ENCODE assay signal across 8 cellular contexts in the genomic region with DNA sequence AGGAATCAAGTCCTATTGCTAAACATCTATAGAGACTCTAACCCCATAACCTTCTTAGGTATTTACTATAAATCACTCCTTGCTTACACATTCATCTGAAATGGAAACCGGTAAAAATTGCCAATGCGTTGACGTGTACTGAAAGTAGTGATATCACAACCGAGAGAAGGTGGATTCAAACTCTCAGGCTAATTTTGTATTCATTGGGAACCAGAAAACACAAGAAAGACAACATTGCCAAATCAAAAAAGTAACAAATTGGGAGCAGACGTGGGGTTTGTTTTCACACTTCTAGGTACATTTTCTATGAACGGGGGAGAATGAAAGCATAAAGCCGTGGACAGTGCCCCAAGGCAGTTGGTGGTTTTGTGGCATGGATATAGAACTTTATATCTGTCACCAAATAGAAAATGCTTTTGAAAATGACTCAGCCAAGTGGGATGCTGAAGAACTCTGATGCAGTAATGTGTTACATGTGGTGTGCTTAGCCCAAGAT.
DNase-seq lines count a peak whose midpoint lies in the region; ATAC-seq and TF ChIP-seq lines count a peak whose summit lies in the region.

No MANE protein-coding gene starts in this region.

- H3K36me3 ChIP-seq in ACC112 (ENCODE audit: insufficient read depth, low read length), result no peaks in the 10 kb centered on the region

- H3K36me3 Mint-ChIP-seq in mesothelial cell of epicardium, result peaks cover 7% of the 10 kb centered on the region

- peaks cover 18% of the 10 kb centered on the region for H3K4me1 ChIP-seq in ACC112 (ENCODE audit: control insufficient read depth, insufficient read depth, low read length, unreplicated experiment)

- H3K4me1 Mint-ChIP-seq in mesothelial cell of epicardium, result peaks cover 3% of the 10 kb centered on the region

- DNase-seq in LHCN-M2 (ENCODE audit: low read depth) (peak; percentile 71), fibroblast of mammary gland (ENCODE audit: low read depth) (peak; percentile 88), NCI-H2107 treated with DMSO at 0.1 percent for 48 hours (lab: John Stamatoyannopoulos, UW; ENCODE audit: unreplicated experiment) (no peak), NCI-H774 (lab: John Stamatoyannopoulos, UW) (no peak), mesothelial cell of epicardium (ENCODE audit: low spot score in 2 of 2, unreplicated experiment in 2 of 2) (no peak)

- no peak overlapping the region for H3K4me3 Mint-ChIP-seq in mesothelial cell of epicardium

- H3K27me3 ChIP-seq in ACC112 (ENCODE audit: insufficient read depth, low read length), result no peaks in the 10 kb centered on the region

- no peak overlapping the region for H3K27ac Mint-ChIP-seq in mesothelial cell of epicardium

- H3K27me3 Mint-ChIP-seq in mesothelial cell of epicardium (ENCODE audit: low read depth), result no peaks in the 10 kb centered on the region

- TF ChIP-seq CTCF in fibroblast of mammary gland (conservative IDR thresholded peaks at IDR 0.05; ENCODE audit: control insufficient read depth, insufficient read depth, low read depth, low read length), result no peak
- TF ChIP-seq CTCF in mesothelial cell of epicardium (IDR thresholded peaks at IDR 0.05; ENCODE audit: unreplicated experiment), result no peak

- ATAC-seq in GM19351 (IDR thresholded peaks at IDR 0.05; ENCODE audit: unreplicated experiment) (peak; percentile 67), GM19328 (IDR thresholded peaks at IDR 0.05; ENCODE audit: unreplicated experiment) (no peak)

- no peaks in the 10 kb centered on the region for H3K9me3 Mint-ChIP-seq in mesothelial cell of epicardium

- H3K79me2 ChIP-seq in ACC112 (ENCODE audit: control insufficient read depth, insufficient read depth, low read length, unreplicated experiment), result no peaks in the 10 kb centered on the region

- H3K4me3 ChIP-seq in ACC112 (ENCODE audit: low read depth, low read length), result peak overlapping the region; percentile 38
- H3K4me3 ChIP-seq in fibroblast of mammary gland (ENCODE audit: control insufficient read depth, low read depth, low read length), result no peak overlapping the region

- H2AFZ ChIP-seq in ACC112 (ENCODE audit: low read length, unreplicated experiment), result no peak overlapping the region

- H3K27ac ChIP-seq in ACC112 (ENCODE audit: low read depth, low read length), result peak overlapping the region; percentile 51

Comparison
In these comparisons a context has a peak if more than half of its experiments do, and no peak if none do; other contexts are left out.
1. DNase-seq: peak in LHCN-M2 (single experiment) and fibroblast of mammary gland (single experiment); none in NCI-H2107 treated with DMSO at 0.1 percent for 48 hours (single experiment), NCI-H774 (single experiment) and mesothelial cell of epicardium (0 of 2).